ENCODE assay signal across 29 cellular contexts in genomic region chr2:216830346-216830745, GRCh38. TPM values are rescaled to one million over a fixed set of nuclear protein-coding genes. Genes with fewer than 3 reads are reported as not detected.
DNase-seq lines count a peak whose midpoint lies in the region; ATAC-seq and TF ChIP-seq lines count a peak whose summit lies in the region.
"Had no signal": no experiment of that assay in that cellular context is flagged by ENCODE, and none has a peak within 500 bp of the region (broad histone marks: within the 10 kb centered on the region; RNA-seq: fewer than 3 reads in every experiment).

No MANE protein-coding gene starts in this region.

- H3K56ac ChIP-seq in mesendoderm (ENCODE audit: low read length): no peak overlapping the region

- no peak overlapping the region for H3K4me3 Mint-ChIP-seq in GM23338
- H3K4me3 Mint-ChIP-seq: activated naive CD8-positive, alpha-beta T cell treated with anti-CD3 and anti-CD28 coated beads for 36 hours; CD14-positive monocyte; effector memory CD8-positive, alpha-beta T cell; nephron progenitor cell had no signal

- H3K27me3 Mint-ChIP-seq in GM23338 (ENCODE audit: insufficient read depth, low read depth, poor library complexity): peaks cover 4% of the 10 kb centered on the region

- no peak overlapping the region for H3K27ac ChIP-seq in GM23338 (ENCODE audit: low read depth)
- no peak overlapping the region for H3K27ac ChIP-seq in mesendoderm (ENCODE audit: low read depth, low read length)
- H3K27ac ChIP-seq in PC-9: no peak overlapping the region
- H3K27ac ChIP-seq: cardiac muscle cell, upper lobe of right lung had no signal

- no peaks in the 10 kb centered on the region for H3K36me3 Mint-ChIP-seq in GM23338 (ENCODE audit: low read depth)
- H3K36me3 Mint-ChIP-seq: activated naive CD8-positive, alpha-beta T cell treated with anti-CD3 and anti-CD28 coated beads for 36 hours; CD14-positive monocyte had no signal

- H3K9me2 ChIP-seq in GM23338 (ENCODE audit: insufficient read depth) (no peaks in the 10 kb centered on the region), PC-9 (ENCODE audit: insufficient read depth) (no peaks in the 10 kb centered on the region)
- H3K9me2 ChIP-seq: SK-N-SH had no signal

- H2BK120ac ChIP-seq in mesendoderm (ENCODE audit: low read depth, low read length): no peak overlapping the region

- H4K20me1 ChIP-seq in GM23338 (replicated peaks; ENCODE audit: insufficient read depth) (no peaks in the 10 kb centered on the region), PC-9 (ENCODE audit: insufficient read depth) (no peaks in the 10 kb centered on the region)

- H3K27me3 ChIP-seq in GM23338 (ENCODE audit: insufficient read depth): no peaks in the 10 kb centered on the region
- H3K27me3 ChIP-seq in mesendoderm (ENCODE audit: insufficient read depth, low read length, poor library complexity): no peaks in the 10 kb centered on the region
- H3K27me3 ChIP-seq in PC-9 (ENCODE audit: insufficient read depth, low read depth): no peaks in the 10 kb centered on the region
- H3K27me3 ChIP-seq: cardiac muscle cell, heart left ventricle, upper lobe of right lung had no signal

- H3K4me2 ChIP-seq in GM23338 (no peak overlapping the region), mesendoderm (ENCODE audit: low read length) (no peak overlapping the region), PC-9 (no peak overlapping the region)
- H3K4me2 ChIP-seq: SK-N-SH had no signal

- H3K9ac ChIP-seq in mesendoderm (ENCODE audit: low read length): no peak overlapping the region
- H3K9ac ChIP-seq: SK-N-SH had no signal

- H3K4me1 Mint-ChIP-seq in GM23338: peaks cover 7% of the 10 kb centered on the region; the same call in 2 of the 3 replicates
- H3K4me1 Mint-ChIP-seq: activated naive CD8-positive, alpha-beta T cell treated with anti-CD3 and anti-CD28 coated beads for 36 hours; CD14-positive monocyte had no signal

- H3K4me3 ChIP-seq in GM23338: no peak overlapping the region
- no peak overlapping the region for H3K4me3 ChIP-seq in mesendoderm (ENCODE audit: low read length)
- no peak overlapping the region for H3K4me3 ChIP-seq in PC-9
- H3K4me3 ChIP-seq: cardiac muscle cell, heart left ventricle, upper lobe of right lung had no signal

- WGBS in mesendoderm (ENCODE audit: extremely low coverage, insufficient coverage, low lambda C conversion rate): no CpG with 5 or more reads among the region's 1 CpG

- CTCF ChIA-PET in PC-9 (lab: Charles Lee): no interaction called here

- H3K9me3 ChIP-seq in PC-9 (ENCODE audit: insufficient read depth, low read depth): no peaks in the 10 kb centered on the region
- H3K9me3 ChIP-seq: heart left ventricle, SK-N-SH, upper lobe of right lung had no signal

- H2AK5ac ChIP-seq in mesendoderm (ENCODE audit: low read length): no peak overlapping the region

- no peak overlapping the region for H4K8ac ChIP-seq in mesendoderm (ENCODE audit: low read depth, low read length)

- BruUV-seq in PC-9 (replicated peaks; lab: Mats Ljungman, UMichigan): no TSS peak

- H4K5ac ChIP-seq in mesendoderm (ENCODE audit: low read length): no peak overlapping the region

- H3K9me3 Mint-ChIP-seq in GM23338: no peaks in the 10 kb centered on the region
- H3K9me3 Mint-ChIP-seq: activated naive CD8-positive, alpha-beta T cell treated with anti-CD3 and anti-CD28 coated beads for 36 hours; effector memory CD8-positive, alpha-beta T cell; nephron progenitor cell had no signal

- no peak overlapping the region for H2BK5ac ChIP-seq in mesendoderm (ENCODE audit: low read length)

- intact Hi-C loops in PC-9 (cut with micrococcal nuclease; ENCODE audit: unreplicated experiment): no loop called here

- H2AFZ ChIP-seq in GM23338 (peak overlapping the region; percentile 18; the same call in 1 of the 2 replicates), PC-9 (no peak overlapping the region)

- H3K27ac Mint-ChIP-seq in GM23338: no peak overlapping the region
- H3K27ac Mint-ChIP-seq: activated naive CD8-positive, alpha-beta T cell treated with anti-CD3 and anti-CD28 coated beads for 36 hours; CD14-positive monocyte; effector memory CD8-positive, alpha-beta T cell; nephron progenitor cell had no signal

- POLR2A ChIA-PET in PC-9 (lab: Charles Lee; ENCODE audit: unreplicated experiment): no interaction called here

- TF ChIP-seq CTCF in GM23338 (conservative IDR thresholded peaks at IDR 0.05; ENCODE audit: low read depth in 2 of 2): no peak
- TF ChIP-seq CTCF in PC-9 (conservative IDR thresholded peaks at IDR 0.05): no peak

- no peaks in the 10 kb centered on the region for H3K79me1 ChIP-seq in mesendoderm (ENCODE audit: low read length)

- H3K4me1 ChIP-seq in GM23338 (ENCODE audit: insufficient read depth): no peaks in the 10 kb centered on the region
- no peaks in the 10 kb centered on the region for H3K4me1 ChIP-seq in mesendoderm (ENCODE audit: control insufficient read depth, low read depth, low read length)
- no peaks in the 10 kb centered on the region for H3K4me1 ChIP-seq in PC-9 (replicated peaks; ENCODE audit: insufficient read depth)

- no peak overlapping the region for H3K4ac ChIP-seq in mesendoderm (ENCODE audit: low read depth, low read length)

- no peak overlapping the region for H3K23ac ChIP-seq in mesendoderm (ENCODE audit: low read length)

- H3K79me2 ChIP-seq in GM23338 (replicated peaks; ENCODE audit: insufficient read depth): no peaks in the 10 kb centered on the region
- H3K79me2 ChIP-seq in mesendoderm (ENCODE audit: control insufficient read depth, insufficient read depth, low read length): no peaks in the 10 kb centered on the region
- H3K79me2 ChIP-seq in PC-9 (ENCODE audit: low read depth): no peaks in the 10 kb centered on the region

- DNase-seq in DMS79 (lab: John Stamatoyannopoulos, UW) (peak; percentile 15), GM23338 (ENCODE audit: low spot score) (no peak), NCI-H2227 (lab: John Stamatoyannopoulos, UW; ENCODE audit: unreplicated experiment) (peak; percentile 27), mesendoderm (peak; percentile 29), NCI-H82 (lab: John Stamatoyannopoulos, UW) (no peak), PC-9 (no peak), LoVo (ENCODE audit: low spot score) (no peak)
- DNase-seq: activated CD4-positive, alpha-beta T cell treated with anti-CD3 and anti-CD28 coated beads for 1 hour; activated naive CD8-positive, alpha-beta T cell treated with anti-CD3 and anti-CD28 coated beads for 36 hours; activated T-cell treated with anti-CD3 and anti-CD28 coated beads for 4 hours; aorta; Calu3; cortex of kidney; effector memory CD8-positive, alpha-beta T cell; foreskin fibroblast; GOT3; heart left ventricle; Karpas-422; mammary epithelial cell; nephron progenitor cell; right cardiac atrium; SK-N-SH; stimulated activated CD4-positive, alpha-beta T cell treated with anti-CD3 and anti-CD28 coated beads, Interleukin-2, amount 100 ng/mL, for 48 hours; upper lobe of right lung had no signal

- no peak for ATAC-seq in GM23338
- ATAC-seq: effector memory CD8-positive, alpha-beta T cell had no signal

- H3F3A ChIP-seq in GM23338 (replicated peaks; ENCODE audit: low read depth) (no peaks in the 10 kb centered on the region), PC-9 (ENCODE audit: insufficient read depth, low read depth) (no peaks in the 10 kb centered on the region)

- no peak overlapping the region for H2BK15ac ChIP-seq in mesendoderm (replicated peaks; ENCODE audit: low read depth)

- H3K36me3 ChIP-seq in GM23338 (ENCODE audit: insufficient read depth) (no peaks in the 10 kb centered on the region), mesendoderm (ENCODE audit: control insufficient read depth, insufficient read depth, low read length) (no peaks in the 10 kb centered on the region), PC-9 (ENCODE audit: low read depth) (no peaks in the 10 kb centered on the region)
- H3K36me3 ChIP-seq: cardiac muscle cell, heart left ventricle, upper lobe of right lung had no signal

- no peak overlapping the region for H3K18ac ChIP-seq in mesendoderm (ENCODE audit: low read length)

TF ChIP-seq in GM23338, 12 proteins besides CTCF, POLR2A, EP300 and RAD21 (continues in another document):
- TF ChIP-seq JUNB (IDR thresholded peaks at IDR 0.05; ENCODE audit: unreplicated experiment) (no peak), ZNF114 (CRISPR knock-in tag; IDR thresholded peaks at IDR 0.05) (no peak), NANOG (IDR thresholded peaks at IDR 0.05; ENCODE audit: borderline replicate concordance) (no peak)

RNA-seq across cellular contexts. Expression of gene TNP1, which starts 29.5 kb away (rescaled TPM):
- total RNA-seq in GM23338 (2014; rRNA removed; shearing (Covaris generic)): not detected in 2 replicates
- not detected in 2 replicates for polyA plus RNA-seq in GM23338 (2016; fragmentation: Nextera tagmentation; extraction: Ambion mirVana)
- not detected for polyA plus RNA-seq in mesendoderm (2013, experiment 1 of 2)
- polyA plus RNA-seq in mesendoderm (2013, experiment 2 of 2): not detected
- not detected in 2 replicates for total RNA-seq in PC-9 (2021)
- total RNA-seq: activated naive CD8-positive, alpha-beta T cell treated with anti-CD3 and anti-CD28 coated beads for 36 hours; aorta; Calu3; cardiac muscle cell; heart left ventricle; mammary epithelial cell; right cardiac atrium; subcutaneous adipose tissue; T-helper 2 cell treated with Interferon-gamma antibody and Interleukin-4, amounts not matched to agents 100 ng/mL and 5 ng/mL, for 36 hours; upper lobe of right lung had no signal
- polyA plus RNA-seq: aorta, cardiac muscle cell, CD14-positive monocyte, esophagus, heart left ventricle, mammary epithelial cell, right cardiac atrium, SK-N-SH had no signal

Comparison
In these comparisons a context has a peak if more than half of its experiments do, and no peak if none do; other contexts are left out.
1. DNase-seq: peak in DMS79 (single experiment), NCI-H2227 (single experiment) and mesendoderm (single experiment); none in GM23338 (single experiment), NCI-H82 (single experiment), PC-9 (0 of 2) and LoVo (single experiment).